ENCODE assay signal across 9 cellular contexts in the genomic region with DNA sequence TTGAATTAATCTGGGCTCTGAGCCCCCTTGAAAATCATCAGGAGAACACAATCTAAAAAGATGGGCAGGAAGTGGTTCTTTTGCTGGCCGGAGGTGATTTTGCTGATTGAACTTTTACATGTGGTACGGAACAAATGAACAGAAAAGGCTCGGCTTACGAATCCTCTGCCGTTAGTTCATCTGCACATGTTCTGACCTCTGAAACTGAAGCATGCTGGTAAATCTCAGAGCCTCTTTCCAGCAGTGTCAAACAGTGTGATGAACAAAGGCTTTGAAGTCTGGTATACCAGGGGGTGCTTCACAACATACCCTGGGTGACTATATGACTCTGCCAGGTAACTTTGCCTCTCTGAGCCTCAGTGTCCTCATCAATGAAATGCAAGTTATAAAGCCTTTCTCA.
A peak's percentile ranks its signal among the peaks of the same experiment; 100 is the strongest.
DNase-seq lines count a peak whose midpoint lies in the region; ATAC-seq and TF ChIP-seq lines count a peak whose summit lies in the region.
"Had no signal": no experiment of that assay in that cellular context is flagged by ENCODE, and none has a peak within 500 bp of the region (broad histone marks: within the 10 kb centered on the region; RNA-seq: fewer than 3 reads in every experiment).

No MANE protein-coding gene starts in this region.

- DNase-seq in DND-41 (peak; percentile 35), HFFc6 (no peak), neural progenitor cell (ENCODE audit: low spot score) (no peak), HuH-7 (ENCODE audit: low spot score) (no peak), cerebellum (ENCODE audit: low spot score) (no peak), BE2C (no peak)
- peak in 1 of 2 donors; percentile 15 for DNase-seq in activated naive CD4-positive, alpha-beta T cell treated with anti-CD3 and anti-CD28 coated beads, Interleukin-2, amount 50 U/mL, for 72 hours (ENCODE audit: low spot score in 2 of 2)
- DNase-seq in activated effector memory CD4-positive, alpha-beta T cell treated with Interleukin-2 at 50 U/mL for 16 hours = no peak
- DNase-seq: NCI-H2107 had no signal

- H3K79me2 ChIP-seq in DND-41 (ENCODE audit: insufficient read depth, low read length) (no peaks in the 10 kb centered on the region), neural progenitor cell (ENCODE audit: low read depth) (no peaks in the 10 kb centered on the region)

- H4K20me1 ChIP-seq in DND-41 (ENCODE audit: insufficient read depth, low read length) (no peaks in the 10 kb centered on the region), neural progenitor cell (ENCODE audit: low read depth) (no peaks in the 10 kb centered on the region)

- H3F3A ChIP-seq in neural progenitor cell (ENCODE audit: low read depth) = no peaks in the 10 kb centered on the region

- peak; percentile 64 for ATAC-seq in DND-41 (ENCODE audit: insufficient read depth, low read depth)
- ATAC-seq in activated naive CD4-positive, alpha-beta T cell treated with anti-CD3 and anti-CD28 coated beads, Interleukin-2, amount 50 U/mL, for 72 hours = peak; percentile 90 to 94

- H3K27ac Mint-ChIP-seq in HFFc6 (peak overlapping the region; percentile 90), neural progenitor cell (peak overlapping the region; percentile 36)
- H3K27ac Mint-ChIP-seq in activated naive CD4-positive, alpha-beta T cell treated with anti-CD3 and anti-CD28 coated beads, Interleukin-2, amount 50 U/mL, for 72 hours = peak overlapping the region; percentile 2 to 83

- H3K4me1 Mint-ChIP-seq in HFFc6 (ENCODE audit: low read depth) (peaks cover 48% of the 10 kb centered on the region), neural progenitor cell (peaks cover 7% of the 10 kb centered on the region)

- TF ChIP-seq CTCF in DND-41 (IDR thresholded peaks at IDR 0.05; ENCODE audit: borderline replicate concordance, extremely low read depth, low read length, poor library complexity, severe bottlenecking) = no peak
- TF ChIP-seq CTCF in HFFc6 (IDR thresholded peaks at IDR 0.05) = no peak
- TF ChIP-seq CTCF in neural progenitor cell (IDR thresholded peaks at IDR 0.05) = no peak
- no peak for TF ChIP-seq CTCF in BE2C (IDR thresholded peaks at IDR 0.05; ENCODE audit: low read depth, low read length)

- H3K27me3 ChIP-seq in DND-41 (ENCODE audit: insufficient read depth, low read length, poor library complexity) (peaks cover 2% of the 10 kb centered on the region), neural progenitor cell (no peaks in the 10 kb centered on the region), BE2C (no peaks in the 10 kb centered on the region)

- H3K36me3 Mint-ChIP-seq in HFFc6 (ENCODE audit: low read depth) (no peaks in the 10 kb centered on the region), neural progenitor cell (no peaks in the 10 kb centered on the region)
- no peaks in the 10 kb centered on the region for H3K36me3 Mint-ChIP-seq in activated naive CD4-positive, alpha-beta T cell treated with anti-CD3 and anti-CD28 coated beads, Interleukin-2, amount 50 U/mL, for 72 hours

- H3K4me3 ChIP-seq in DND-41 (ENCODE audit: low read depth in 1 of 2, low read length in 2 of 2) (no peak overlapping the region), neural progenitor cell (no peak overlapping the region), BE2C (ENCODE audit: low read depth, low read length) (no peak overlapping the region)

- H2AFZ ChIP-seq in DND-41 (ENCODE audit: low read depth, low read length) = no peak overlapping the region
- H2AFZ ChIP-seq in neural progenitor cell (replicated peaks) = no peak overlapping the region

- no peak overlapping the region for H3K4me2 ChIP-seq in DND-41 (ENCODE audit: insufficient read depth, low read length)
- no peak overlapping the region for H3K4me2 ChIP-seq in neural progenitor cell

- H3K27ac ChIP-seq in DND-41 (ENCODE audit: low read length) (no peak overlapping the region), neural progenitor cell (no peak overlapping the region)

- H3K27me3 Mint-ChIP-seq in HFFc6 (ENCODE audit: insufficient read depth) = peaks cover 2% of the 10 kb centered on the region
- peaks cover 5% of the 10 kb centered on the region for H3K27me3 Mint-ChIP-seq in neural progenitor cell (ENCODE audit: insufficient read depth, low read depth)

- H3K9me3 Mint-ChIP-seq in HFFc6 (no peaks in the 10 kb centered on the region), neural progenitor cell (no peaks in the 10 kb centered on the region)
- no peaks in the 10 kb centered on the region for H3K9me3 Mint-ChIP-seq in activated naive CD4-positive, alpha-beta T cell treated with anti-CD3 and anti-CD28 coated beads, Interleukin-2, amount 50 U/mL, for 72 hours

- H3K36me3 ChIP-seq in DND-41 (ENCODE audit: insufficient read depth, low read length) (no peaks in the 10 kb centered on the region), neural progenitor cell (no peaks in the 10 kb centered on the region), BE2C (no peaks in the 10 kb centered on the region)

- H3K4me3 Mint-ChIP-seq in HFFc6 = peak overlapping the region; percentile 60
- H3K4me3 Mint-ChIP-seq in neural progenitor cell = no peak overlapping the region

- H3K9ac ChIP-seq in DND-41 (ENCODE audit: low read depth, low read length) = no peak overlapping the region
- H3K9ac ChIP-seq in neural progenitor cell = no peak overlapping the region

- H3K4me1 ChIP-seq in DND-41 (ENCODE audit: insufficient read depth, low read length) (no peaks in the 10 kb centered on the region), neural progenitor cell (peaks cover 10% of the 10 kb centered on the region), BE2C (no peaks in the 10 kb centered on the region)

- no peaks in the 10 kb centered on the region for H3K9me3 ChIP-seq in DND-41 (ENCODE audit: insufficient read depth, low read length, severe bottlenecking)
- H3K9me3 ChIP-seq in neural progenitor cell (ENCODE audit: low read depth) = no peaks in the 10 kb centered on the region
- no peaks in the 10 kb centered on the region for H3K9me3 ChIP-seq in BE2C

Comparison
In these comparisons a context has a peak if more than half of its experiments do, and no peak if none do; other contexts are left out.
1. H3K27ac Mint-ChIP-seq: peak in every context shown above with its lines; median percentile 90 in HFFc6; 42 in activated naive CD4-positive, alpha-beta T cell treated with anti-CD3 and anti-CD28 coated beads, Interleukin-2, amount 50 U/mL, for 72 hours; 36 in neural progenitor cell.